ENCODE assay signal across 8 cellular contexts in the genomic region with DNA sequence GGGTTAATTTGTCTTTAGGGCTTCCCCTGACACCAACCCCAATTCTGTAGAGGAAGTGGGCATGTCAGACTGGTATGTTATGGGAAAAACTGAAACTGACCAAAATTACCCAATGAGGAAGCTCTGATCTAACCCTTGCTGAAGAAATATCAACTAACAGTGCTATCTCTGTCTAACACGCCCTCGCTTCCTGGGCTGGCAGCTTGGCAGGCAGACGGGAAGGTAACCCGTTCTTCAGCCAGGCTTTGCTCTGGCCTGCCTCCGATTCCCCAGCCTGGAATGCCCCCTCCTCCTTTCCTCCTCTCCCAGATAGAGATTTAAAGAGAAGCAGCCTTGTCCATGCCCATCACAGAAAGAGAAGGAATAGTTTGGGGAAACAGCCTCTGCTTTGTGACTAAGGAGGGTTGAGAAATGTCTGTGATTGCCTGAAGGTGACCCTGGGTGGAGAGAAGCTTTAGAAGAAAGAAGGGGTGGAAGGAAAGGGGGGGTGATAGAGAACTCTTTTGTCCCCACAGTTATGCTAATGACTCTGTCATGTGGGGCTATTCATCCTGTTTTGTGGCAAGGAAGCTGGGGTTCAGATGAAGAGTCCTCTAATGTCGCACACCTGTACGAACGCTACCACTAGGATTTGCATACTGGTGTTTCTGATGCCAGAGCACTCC. TPM values are rescaled to one million over a fixed set of nuclear protein-coding genes. Genes with fewer than 3 reads are reported as not detected.
DNase-seq lines count a peak whose midpoint lies in the region; ATAC-seq and TF ChIP-seq lines count a peak whose summit lies in the region.

No MANE protein-coding gene starts in this region.

- H2AFZ ChIP-seq in IMR-90 (replicated peaks; ENCODE audit: low read length, poor library complexity) = peak overlapping the region; percentile 78

- CTCF ChIA-PET in IMR-90 (lab: Yijun Ruan, JAX) = no interaction called here
- CTCF ChIA-PET in activated CD4-positive, alpha-beta memory T cell treated with anti-CD3 and anti-CD28 coated beads for 36 hours (lab: Charles Lee) = interaction anchor here (1.0 to 4.6 kb wide), 4 partner anchors 9 to 27 kb away, joined by 3 to 35 read pairs (median 4); a partner anchor contains a TSS

- BruUV-seq in IMR-90 (replicated peaks; lab: Mats Ljungman, UMichigan) = no TSS peak

- POLR2A ChIA-PET in IMR-90 (lab: Charles Lee; ENCODE audit: unreplicated experiment) = no interaction called here
- POLR2A ChIA-PET in activated CD4-positive, alpha-beta memory T cell treated with anti-CD3 and anti-CD28 coated beads for 36 hours (lab: Charles Lee) = interaction anchor here (1.2 kb wide), 1 partner anchor 9 kb away, joined by 4 read pairs; no protein-coding TSS in a partner anchor

- peak overlapping the region; percentile 43; the same call in 1 of the 2 replicates for H2AK5ac ChIP-seq in IMR-90 (ENCODE audit: low read depth, low read length)

- no peak overlapping the region; the same call in 1 of the 2 replicates for H4K91ac ChIP-seq in IMR-90 (ENCODE audit: insufficient read depth, low read depth, low read length)

- peak; percentile 33 for DNase-seq in IMR-90
- DNase-seq in activated CD4-positive, alpha-beta memory T cell treated with anti-CD3 and anti-CD28 coated beads for 36 hours = peak; percentile 58
- DNase-seq in left ventricle myocardium superior = peak; percentile 60
- peak; percentile 15 for DNase-seq in stimulated activated CD8-positive, alpha-beta memory T cell treated with anti-CD3 and anti-CD28 coated beads, Interleukin-12 subunit alpha, Interleukin-12 subunit beta, amount 100 ng/mL, for 1 hour (ENCODE audit: low read depth)
- no peak for DNase-seq in COLO668 (lab: John Stamatoyannopoulos, UW; ENCODE audit: unreplicated experiment)
- DNase-seq in NCI-H1417 treated with DMSO at 0.1 percent for 48 hours (lab: John Stamatoyannopoulos, UW) = no peak

- H3K4me2 ChIP-seq in IMR-90 (ENCODE audit: low read depth, low read length) = peak overlapping the region; percentile 6

- no peak overlapping the region for H2BK120ac ChIP-seq in IMR-90 (ENCODE audit: low read depth, low read length)

- H3K27me3 Mint-ChIP-seq in activated CD4-positive, alpha-beta memory T cell treated with anti-CD3 and anti-CD28 coated beads for 36 hours = no peaks in the 10 kb centered on the region

- H3K9ac ChIP-seq in IMR-90 (ENCODE audit: low read depth, low read length) = no peak overlapping the region

- H3K4me1 ChIP-seq in IMR-90 (ENCODE audit: control insufficient read depth, insufficient read depth, low read length) = peaks cover 44% of the 10 kb centered on the region

- H3K4ac ChIP-seq in IMR-90 (ENCODE audit: low read depth, low read length) = peak overlapping the region; percentile 24; the same call in 1 of the 2 replicates

- no peaks in the 10 kb centered on the region for H3K9me3 ChIP-seq in IMR-90 (ENCODE audit: control insufficient read depth, insufficient read depth, low read length)

- peaks cover 73% of the 10 kb centered on the region for H3K4me1 Mint-ChIP-seq in activated CD4-positive, alpha-beta memory T cell treated with anti-CD3 and anti-CD28 coated beads for 36 hours (ENCODE audit: low read depth)

- TF ChIP-seq POLR2A in IMR-90 (IDR thresholded peaks at IDR 0.05; ENCODE audit: low read depth, low read length) = no peak

- no peak overlapping the region for H3K23ac ChIP-seq in IMR-90 (ENCODE audit: low read depth, low read length)

- H3K18ac ChIP-seq in IMR-90 (ENCODE audit: low read depth, low read length) = no peak overlapping the region

- H2BK15ac ChIP-seq in IMR-90 (ENCODE audit: low read depth, low read length) = peak overlapping the region; percentile 17; the same call in 2 of the 3 replicates

- H3K9me1 ChIP-seq in IMR-90 (ENCODE audit: insufficient read depth, low read length) = peaks cover 48% of the 10 kb centered on the region

- no peaks in the 10 kb centered on the region for H3K27me3 ChIP-seq in IMR-90 (ENCODE audit: control insufficient read depth, insufficient read depth, low read length)

- H3K56ac ChIP-seq in IMR-90 (ENCODE audit: extremely low read depth, insufficient read depth, low read length) = no peak overlapping the region

- no peaks in the 10 kb centered on the region for H3K9me3 Mint-ChIP-seq in activated CD4-positive, alpha-beta memory T cell treated with anti-CD3 and anti-CD28 coated beads for 36 hours

- H2BK20ac ChIP-seq in IMR-90 (ENCODE audit: low read depth, low read length) = peak overlapping the region; percentile 10; the same call in 1 of the 2 replicates

- peak overlapping the region; percentile 50 for H3K14ac ChIP-seq in IMR-90 (replicated peaks; ENCODE audit: low read depth, low read length)

- no peak for TF ChIP-seq CTCF in IMR-90 (conservative IDR thresholded peaks at IDR 0.05; ENCODE audit: low read depth, low read length)

- no peak overlapping the region for H4K5ac ChIP-seq in IMR-90 (ENCODE audit: low read depth, low read length)

- H3K4me3 Mint-ChIP-seq in activated CD4-positive, alpha-beta memory T cell treated with anti-CD3 and anti-CD28 coated beads for 36 hours = peak overlapping the region; percentile 55

- peak; percentile 92 for ATAC-seq in GM21529 (IDR thresholded peaks at IDR 0.05; ENCODE audit: unreplicated experiment)
- no peak; the same call in 1 of the 2 replicates for ATAC-seq in IMR-90 (ENCODE audit: low read depth)
- ATAC-seq in left ventricle myocardium superior = peak; percentile 41

- no peak for TF ChIP-seq RAD21 in IMR-90 (IDR thresholded peaks at IDR 0.05; ENCODE audit: low read length)

- peak overlapping the region; percentile 91 for H3K27ac Mint-ChIP-seq in activated CD4-positive, alpha-beta memory T cell treated with anti-CD3 and anti-CD28 coated beads for 36 hours

- intact Hi-C loops in IMR-90 (cut with micrococcal nuclease) (no loop called here), left ventricle myocardium superior (cut with micrococcal nuclease) (no loop called here)
- intact Hi-C loops in activated CD4-positive, alpha-beta memory T cell treated with anti-CD3 and anti-CD28 coated beads for 36 hours (cut with micrococcal nuclease) = loop anchor here (1.0 kb wide), 1 partner anchor 14 kb away; no protein-coding TSS in a partner anchor

- H4K8ac ChIP-seq in IMR-90 (ENCODE audit: low read depth in 2 of 2, low read length in 2 of 2) = peak overlapping the region in 1 of 2 experiments; percentile 40; a peak in 1 of 4 replicates

- WGBS in IMR-90 (ENCODE audit: extremely low coverage in 2 of 2, insufficient read length in 1 of 2), 2 experiments = 86% methylated on average over 5 of the region's 8 CpGs; no CpG with 5 or more reads in 1 of the 2 experiments

- dilution Hi-C loops in IMR-90 (cut with HindIII; ENCODE audit: low sequenced_read_pairs, unreplicated experiment) = no loop called here

- in situ Hi-C loops in IMR-90 (cut with MboI; ENCODE audit: low sequenced_read_pairs) = no loop called here

- peaks cover 5% of the 10 kb centered on the region for H3K36me3 ChIP-seq in IMR-90 (ENCODE audit: control insufficient read depth, insufficient read depth, low read length)

- peaks cover 73% of the 10 kb centered on the region for H4K20me1 ChIP-seq in IMR-90 (ENCODE audit: insufficient read depth, low read length)

- H3K4me3 ChIP-seq in GM08714 (ENCODE audit: low read length) (peak overlapping the region; percentile 57; the same call in 1 of the 2 replicates), IMR-90 (ENCODE audit: insufficient read depth, low read depth, low read length) (no peak overlapping the region)

- H3K27ac ChIP-seq in IMR-90 (ENCODE audit: insufficient read depth, low read length) = 0 out of 2 replicates have a peak overlapping the region, but pooled peaks have one; percentile 4

- peaks cover 5% of the 10 kb centered on the region for H3K36me3 Mint-ChIP-seq in activated CD4-positive, alpha-beta memory T cell treated with anti-CD3 and anti-CD28 coated beads for 36 hours

- peak overlapping the region; percentile 18 for H2BK5ac ChIP-seq in IMR-90 (ENCODE audit: low read depth, low read length, poor library complexity, severe bottlenecking)

- H3K79me1 ChIP-seq in IMR-90 (ENCODE audit: low read depth in 1 of 2, low read length in 2 of 2) = peaks cover 40 to 94% of the 10 kb centered on the region in 2 experiments

- no peak overlapping the region for H2AK9ac ChIP-seq in IMR-90 (replicated peaks; ENCODE audit: low read depth, low read length, poor library complexity)

TF ChIP-seq in IMR-90, 13 proteins besides CTCF, POLR2A, EP300 and RAD21 (continues in another document):
- no peak for TF ChIP-seq MAFK (IDR thresholded peaks at IDR 0.05; ENCODE audit: low read depth, low read length)
- no peak for TF ChIP-seq NFE2L2 (IDR thresholded peaks at IDR 0.05; ENCODE audit: low read depth, low read length)
- no peak for TF ChIP-seq BHLHE40 (IDR thresholded peaks at IDR 0.05; ENCODE audit: low read depth, low read length)
- TF ChIP-seq SMC3 (IDR thresholded peaks at IDR 0.05; ENCODE audit: low read depth, low read length) = no peak
- TF ChIP-seq CEBPB (IDR thresholded peaks at IDR 0.05; ENCODE audit: low read depth, low read length) = no peak
- TF ChIP-seq CHD1 (IDR thresholded peaks at IDR 0.05; ENCODE audit: low read depth, low read length) = no peak
- no peak for TF ChIP-seq FOS (IDR thresholded peaks at IDR 0.05; ENCODE audit: low read depth, low read length)
- TF ChIP-seq RCOR1 (IDR thresholded peaks at IDR 0.05; ENCODE audit: insufficient replicate concordance, low read length) = no peak
- TF ChIP-seq, protein P1, sequence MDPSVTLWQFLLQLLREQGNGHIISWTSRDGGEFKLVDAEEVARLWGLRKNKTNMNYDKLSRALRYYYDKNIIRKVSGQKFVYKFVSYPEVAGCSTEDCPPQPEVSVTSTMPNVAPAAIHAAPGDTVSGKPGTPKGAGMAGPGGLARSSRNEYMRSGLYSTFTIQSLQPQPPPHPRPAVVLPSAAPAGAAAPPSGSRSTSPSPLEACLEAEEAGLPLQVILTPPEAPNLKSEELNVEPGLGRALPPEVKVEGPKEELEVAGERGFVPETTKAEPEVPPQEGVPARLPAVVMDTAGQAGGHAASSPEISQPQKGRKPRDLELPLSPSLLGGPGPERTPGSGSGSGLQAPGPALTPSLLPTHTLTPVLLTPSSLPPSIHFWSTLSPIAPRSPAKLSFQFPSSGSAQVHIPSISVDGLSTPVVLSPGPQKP (IDR thresholded peaks at IDR 0.05; ENCODE audit: borderline replicate concordance, low read depth, low read length) = no peak
- no peak for TF ChIP-seq MAZ (IDR thresholded peaks at IDR 0.05; ENCODE audit: borderline replicate concordance, low read depth, low read length)
- TF ChIP-seq MXI1 (IDR thresholded peaks at IDR 0.05; ENCODE audit: borderline replicate concordance, low read depth, low read length) = no peak
- TF ChIP-seq RFX5 (IDR thresholded peaks at IDR 0.05; ENCODE audit: low read depth, low read length) = no peak

RNA-seq across cellular contexts. Expression of a gene that starts 15.4 kb away (rescaled TPM):
- 17.4 and 17.8 TPM in 2 replicates for total RNA-seq in IMR-90 (2012; rRNA removed)
- polyA plus RNA-seq in IMR-90 (2012; rRNA removed) = 18.7 and 20.9 TPM in 2 replicates
- 13.3 and 14.0 TPM in 2 replicates for polyA plus RNA-seq in IMR-90 (2012; cell fraction: cytosol; rRNA removed)
- polyA plus RNA-seq in IMR-90 (2012; cell fraction: nucleus; rRNA removed; ENCODE audit: low replicate concordance) = 17.6 and 26.9 TPM in 2 replicates
- total RNA-seq in activated CD4-positive, alpha-beta memory T cell treated with anti-CD3 and anti-CD28 coated beads for 36 hours = 10 to 100 TPM; 53.5 to 53.7 TPM
- total RNA-seq in left ventricle myocardium superior = 3.8 TPM

Comparison
In these comparisons a context has a peak if more than half of its experiments do, and no peak if none do; other contexts are left out.
1. DNase-seq: peak in IMR-90 (single experiment), activated CD4-positive, alpha-beta memory T cell treated with anti-CD3 and anti-CD28 coated beads for 36 hours (single experiment), left ventricle myocardium superior (single experiment) and stimulated activated CD8-positive, alpha-beta memory T cell treated with anti-CD3 and anti-CD28 coated beads, Interleukin-12 subunit alpha, Interleukin-12 subunit beta, amount 100 ng/mL, for 1 hour (single experiment); none in COLO668 (single experiment) and NCI-H1417 treated with DMSO at 0.1 percent for 48 hours (single experiment).